In the genomic region with DNA sequence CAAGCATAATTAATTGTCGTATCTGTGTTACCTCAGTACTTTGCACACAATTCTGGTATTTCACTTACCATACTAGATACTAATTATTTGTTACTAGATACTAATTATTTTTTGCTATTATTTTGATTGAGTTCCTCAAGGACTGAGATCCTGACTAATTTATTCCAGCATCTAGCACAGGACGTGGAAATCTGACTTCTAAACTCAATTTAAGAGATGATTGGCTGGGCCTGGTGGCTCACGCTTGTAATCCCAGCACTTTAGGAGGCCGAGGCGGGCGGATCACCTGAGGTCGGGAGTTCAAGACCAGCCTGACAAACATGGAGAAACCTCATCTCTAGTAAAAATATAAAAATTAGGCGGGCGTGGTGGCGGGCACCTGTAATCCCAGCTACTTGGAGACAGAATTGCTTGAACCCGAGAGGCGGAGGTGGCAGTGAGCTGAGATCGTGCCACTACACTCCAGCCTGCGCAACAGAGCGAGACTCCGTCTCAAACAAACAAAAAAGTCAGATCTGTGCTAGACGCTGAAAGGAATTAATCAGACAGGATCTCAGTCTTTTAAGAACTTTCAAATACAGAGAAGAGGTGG, we compare ENCODE assay signal across 8 cellular contexts. TPM values are rescaled to one million over a fixed set of nuclear protein-coding genes. Genes with fewer than 3 reads are reported as not detected.
DNase-seq lines count a peak whose midpoint lies in the region; ATAC-seq and TF ChIP-seq lines count a peak whose summit lies in the region.

No MANE protein-coding gene starts in this region.

- ATAC-seq in GM21526 (IDR thresholded peaks at IDR 0.05; ENCODE audit: low FRiP score, unreplicated experiment), result no peak
- no peak for ATAC-seq in GM19023 (IDR thresholded peaks at IDR 0.05; ENCODE audit: unreplicated experiment)

- peak overlapping the region; percentile 92 for H3K27ac ChIP-seq in GM23248
- peak overlapping the region; percentile 99 for H3K27ac ChIP-seq in VCaP

- H2AFZ ChIP-seq in GM23248, result peak overlapping the region; percentile 100

- H3K9me2 ChIP-seq in GM23248 (ENCODE audit: insufficient read depth), result no peaks in the 10 kb centered on the region

- DNase-seq in GM23248 (peak; percentile 19), fibroblast of villous mesenchyme (ENCODE audit: low read depth) (no peak), skeletal muscle cell (ENCODE audit: low read depth) (no peak), kidney tubule cell (ENCODE audit: low spot score) (no peak), HCEC 1CT (no peak)

- 22 to 24% methylated on average over 17 of the region's 17 CpGs for WGBS in GM23248 (ENCODE audit: low coverage in 1 of 2, low lambda C conversion rate in 2 of 2, missing lambda C conversion rate in 2 of 2), 2 experiments

- peaks cover 12% of the 10 kb centered on the region for H3K4me1 ChIP-seq in GM23248 (ENCODE audit: insufficient read depth)

- no peaks in the 10 kb centered on the region for H3K36me3 ChIP-seq in GM23248 (ENCODE audit: low read depth)

- no peak for TF ChIP-seq CTCF in VCaP (conservative IDR thresholded peaks at IDR 0.05)
- no peak for TF ChIP-seq CTCF in fibroblast of villous mesenchyme (IDR thresholded peaks at IDR 0.05; ENCODE audit: insufficient read depth, low read depth, low read length)

- no peaks in the 10 kb centered on the region for H4K20me1 ChIP-seq in GM23248 (ENCODE audit: insufficient read depth)

- no peaks in the 10 kb centered on the region for H3K27me3 ChIP-seq in GM23248 (replicated peaks; ENCODE audit: insufficient read depth)

- H3K9me3 ChIP-seq in GM23248 (ENCODE audit: low read depth), result no peaks in the 10 kb centered on the region

- H3K4me3 ChIP-seq in GM23248, result peak overlapping the region; percentile 96
- H3K4me3 ChIP-seq in fibroblast of villous mesenchyme (ENCODE audit: low read depth, low read length), result peak overlapping the region; percentile 85
- H3K4me3 ChIP-seq in skeletal muscle cell (ENCODE audit: low read depth, low read length), result peak overlapping the region; percentile 72

- in situ Hi-C loops in GM23248 (cut with MboI), result no loop called here

- H3K4me2 ChIP-seq in GM23248 (ENCODE audit: unreplicated experiment), result peak overlapping the region; percentile 99

- H3F3A ChIP-seq in GM23248 (ENCODE audit: insufficient read depth), result peaks cover 13% of the 10 kb centered on the region; the same call in 1 of the 2 replicates

- H3K79me2 ChIP-seq in GM23248 (ENCODE audit: insufficient read depth), result peaks cover 24% of the 10 kb centered on the region

- peak overlapping the region; percentile 93 for H3K9ac ChIP-seq in GM23248

RNA-seq across cellular contexts. Expression of a gene that starts 0.5 kb away (rescaled TPM):
- 21.4 and 35.0 TPM in 2 replicates for total RNA-seq in GM23248 (2014; rRNA removed; shearing (Covaris generic))
- 39.4 and 40.1 TPM in 2 replicates for polyA plus RNA-seq in GM23248 (2016; fragmentation: Nextera tagmentation; extraction: Ambion mirVana)
- 22.5 and 30.3 TPM in 2 replicates for total RNA-seq in fibroblast of villous mesenchyme

RNA-seq across cellular contexts. Expression of a gene that starts 26.3 kb away (rescaled TPM):
- 123 and 147 TPM in 2 replicates for total RNA-seq in GM23248 (2014; rRNA removed; shearing (Covaris generic))
- polyA plus RNA-seq in GM23248 (2016; fragmentation: Nextera tagmentation; extraction: Ambion mirVana), result 145 and 151 TPM in 2 replicates
- 123 and 153 TPM in 2 replicates for total RNA-seq in fibroblast of villous mesenchyme
